10 cellular contexts compared by ENCODE assay signal in the genomic region with DNA sequence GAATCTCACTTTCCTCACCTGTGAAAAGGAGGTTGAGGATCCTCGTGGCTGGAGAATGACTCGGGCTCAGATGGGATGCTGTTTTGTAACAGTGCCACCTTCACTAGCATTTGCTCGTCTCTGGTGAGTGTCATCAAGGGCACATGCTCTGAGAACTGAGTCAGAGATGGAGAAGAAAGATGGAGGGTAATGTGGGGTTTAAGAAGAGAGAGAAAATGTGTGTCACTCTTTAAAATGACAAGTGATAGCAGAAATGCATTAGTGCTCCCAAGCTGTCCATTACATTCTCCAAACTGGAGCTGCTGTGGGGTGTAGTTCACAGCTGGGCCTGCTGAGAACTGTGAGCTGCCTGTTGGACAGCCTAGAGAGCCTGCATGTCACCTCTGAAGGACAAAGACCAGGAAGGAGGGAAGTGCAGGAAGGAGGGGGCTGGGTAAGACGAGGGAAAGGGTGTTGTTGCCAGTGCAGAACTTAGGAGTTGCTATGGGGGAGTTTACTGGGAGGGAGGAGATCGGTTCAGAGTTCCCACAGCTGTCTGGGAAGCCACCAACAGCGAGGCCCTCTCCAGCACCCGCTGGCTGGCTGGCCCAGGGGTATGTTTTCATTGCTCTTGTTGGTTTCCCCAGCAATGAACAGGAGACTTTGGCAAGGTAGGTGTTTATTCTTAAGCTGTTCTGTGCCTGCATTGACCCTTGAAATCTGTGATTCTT. TPM values are rescaled to one million over a fixed set of nuclear protein-coding genes. Genes with fewer than 3 reads are reported as not detected.
DNase-seq lines count a peak whose midpoint lies in the region; ATAC-seq, FAIRE-seq and TF ChIP-seq lines count a peak whose summit lies in the region.
"Had no signal": no experiment of that assay in that cellular context is flagged by ENCODE, and none has a peak within 500 bp of the region (broad histone marks: within the 10 kb centered on the region; RNA-seq: fewer than 3 reads in every experiment).

No MANE protein-coding gene starts in this region.

- H3K4me1 ChIP-seq in HUES6 (ENCODE audit: control insufficient read depth, insufficient read depth, low read length): peaks cover 12% of the 10 kb centered on the region

- H3K4me3 ChIP-seq in HUES6 (ENCODE audit: low read depth, low read length): no peak overlapping the region; the same call in 1 of the 2 replicates

- peaks cover 3% of the 10 kb centered on the region; the same call in 1 of the 2 replicates for H3K9me3 ChIP-seq in HUES6 (ENCODE audit: control insufficient read depth, insufficient read depth, low read depth, low read length)

- no peak for TF ChIP-seq POLR2A in H54 (IDR thresholded peaks at IDR 0.05; ENCODE audit: low read depth, low read length)

- DNase-seq in astrocyte of the hippocampus (ENCODE audit: low read depth, low spot score) (peak; percentile 60), hippocampal formation (lab: John Stamatoyannopoulos, UW) (peak; percentile 21 to 39), sciatic nerve (ENCODE audit: low spot score) (no peak), NCI-H2227 (lab: John Stamatoyannopoulos, UW; ENCODE audit: unreplicated experiment) (no peak), H54 (ENCODE audit: insufficient read length, low spot score) (no peak)
- DNase-seq: activated CD4-positive, alpha-beta T cell treated with anti-CD3 and anti-CD28 coated beads for 4 hours had no signal

- no peak for FAIRE-seq in H54 (lab: Jason Lieb, UNC)
- FAIRE-seq: GM12891 had no signal

- peaks cover 5% of the 10 kb centered on the region; the same call in 1 of the 2 replicates for H3K36me3 ChIP-seq in HUES6 (ENCODE audit: control insufficient read depth, insufficient read depth, low read length)

- H3K9ac ChIP-seq in HUES6 (ENCODE audit: low read length): peak overlapping the region; percentile 56

- intact Hi-C loops in sciatic nerve (cut with DNase I): no loop called here

- H3K27me3 ChIP-seq in HUES6 (ENCODE audit: control insufficient read depth, insufficient read depth, low read length): no peaks in the 10 kb centered on the region

- H3K27ac ChIP-seq in HUES6 (ENCODE audit: low read depth, low read length): no peak overlapping the region

- ATAC-seq in sciatic nerve (peak; percentile 86), GM21423 (IDR thresholded peaks at IDR 0.05; ENCODE audit: unreplicated experiment) (no peak)
- ATAC-seq: left lobe of liver had no signal

RNA-seq across cellular contexts. Expression of gene GMPR, which starts 19.8 kb away (rescaled TPM):
- 11.9 TPM for total RNA-seq in sciatic nerve

Comparison
In these comparisons a context has a peak if more than half of its experiments do, and no peak if none do; other contexts are left out.
1. DNase-seq: peak in astrocyte of the hippocampus (single experiment) and hippocampal formation (2 of 2); none in sciatic nerve (single experiment), NCI-H2227 (single experiment) and H54 (single experiment).